Comparison of ENCODE assay signal across 24 cellular contexts in the genomic region with DNA sequence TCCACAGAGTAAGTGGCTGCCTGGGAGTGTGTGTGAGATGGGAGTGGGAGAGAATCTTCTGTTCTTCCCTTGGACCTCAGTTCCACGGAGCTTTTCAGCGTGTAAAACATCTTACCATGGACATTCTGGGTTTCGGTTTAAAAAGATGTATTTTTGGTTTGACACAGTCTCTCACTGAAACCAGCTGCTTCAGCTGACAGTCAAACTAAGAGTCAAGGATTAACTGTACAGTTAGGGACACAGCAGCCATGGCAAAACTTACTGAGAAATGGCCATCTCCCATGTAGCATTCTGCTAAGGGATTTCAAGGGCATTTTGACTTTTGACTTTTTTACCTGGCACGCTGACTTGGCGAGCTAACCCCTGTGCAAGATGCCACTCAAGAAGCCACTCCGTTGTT.
DNase-seq lines count a peak whose midpoint lies in the region; ATAC-seq and TF ChIP-seq lines count a peak whose summit lies in the region.
"Had no signal": no experiment of that assay in that cellular context is flagged by ENCODE, and none has a peak within 500 bp of the region (broad histone marks: within the 10 kb centered on the region; RNA-seq: fewer than 3 reads in every experiment).

No MANE protein-coding gene starts in this region.

- intact Hi-C loops in Caco-2 (cut with micrococcal nuclease; ENCODE audit: unreplicated experiment): no loop called here
- intact Hi-C loops in left lung (cut with DNase I): no loop called here

- DNase-seq in GM12865 (ENCODE audit: low read depth) (peak; percentile 23), NOMO-1 treated with DMSO at 0.1 percent for 48 hours (lab: John Stamatoyannopoulos, UW; ENCODE audit: unreplicated experiment) (no peak), Caco-2 (no peak), left lung (no peak)
- DNase-seq: BE2C; CD4-positive, CD25-positive, alpha-beta regulatory T cell; COR-L47; Kasumi-1; MG63; NCI-H1092; NCI-H1436 treated with DMSO at 0.1 percent for 48 hours; NCI-H2081; NCI-H510A; NCI-H774; PC-9; SIG-M5; T-cell had no signal

- BruUV-seq in Caco-2 (replicated peaks; lab: Mats Ljungman, UMichigan): no TSS peak

- no peaks in the 10 kb centered on the region for H3K27me3 ChIP-seq in Caco-2 (replicated peaks; ENCODE audit: control insufficient read depth, insufficient read depth, low read length)
- no peaks in the 10 kb centered on the region for H3K27me3 ChIP-seq in left lung
- H3K27me3 ChIP-seq: MG63 had no signal

- H3K36me3 ChIP-seq in Caco-2 (ENCODE audit: control insufficient read depth, insufficient read depth, low read length) (no peaks in the 10 kb centered on the region), left lung (no peaks in the 10 kb centered on the region)
- H3K36me3 ChIP-seq: BE2C, MG63 had no signal

- ATAC-seq in GM19035 (IDR thresholded peaks at IDR 0.05; ENCODE audit: unreplicated experiment): peak; percentile 29
- peak; percentile 34 for ATAC-seq in HG02798 (IDR thresholded peaks at IDR 0.05; ENCODE audit: poor library complexity, unreplicated experiment)
- peak; percentile 52 for ATAC-seq in activated T-helper 17 cell treated with anti-CD3 and anti-CD28 coated beads, Interleukin-2, amount 50 U/mL, for 72 hours (replicated peaks)
- no peak for ATAC-seq in GM21786 (IDR thresholded peaks at IDR 0.05; ENCODE audit: unreplicated experiment)
- ATAC-seq in left lung: no peak
- ATAC-seq: SK-N-SH treated with all-trans-retinoic acid at 6 μM for 48 hours, T-cell had no signal

- CTCF ChIA-PET in Caco-2 (lab: Charles Lee): no interaction called here

- H3K27me3 Mint-ChIP-seq in activated T-helper 17 cell treated with anti-CD3 and anti-CD28 coated beads, Interleukin-2, amount 50 U/mL, for 72 hours: peaks cover 4% of the 10 kb centered on the region
- H3K27me3 Mint-ChIP-seq in Caco-2 (ENCODE audit: insufficient read depth, unreplicated experiment): peaks cover 11% of the 10 kb centered on the region
- H3K27me3 Mint-ChIP-seq: IgD-negative memory B cell, T-cell had no signal

- POLR2A ChIA-PET in Caco-2 (lab: Charles Lee): no interaction called here

- peaks cover 23% of the 10 kb centered on the region for H3K4me1 Mint-ChIP-seq in activated T-helper 17 cell treated with anti-CD3 and anti-CD28 coated beads, Interleukin-2, amount 50 U/mL, for 72 hours
- no peaks in the 10 kb centered on the region for H3K4me1 Mint-ChIP-seq in Caco-2 (ENCODE audit: low read depth, unreplicated experiment)

- no peak overlapping the region for H3K27ac Mint-ChIP-seq in activated T-helper 17 cell treated with anti-CD3 and anti-CD28 coated beads, Interleukin-2, amount 50 U/mL, for 72 hours
- no peak overlapping the region for H3K27ac Mint-ChIP-seq in Caco-2 (ENCODE audit: unreplicated experiment)
- H3K27ac Mint-ChIP-seq: CD4-positive, CD25-positive, alpha-beta regulatory T cell; T-cell had no signal

- H3K4me3 ChIP-seq in GM12865 (ENCODE audit: low read depth, low read length) (no peak overlapping the region), Caco-2 (ENCODE audit: low read depth, low read length) (no peak overlapping the region), left lung (no peak overlapping the region)
- H3K4me3 ChIP-seq: MG63, PC-9 had no signal

- no peaks in the 10 kb centered on the region for H3K36me3 Mint-ChIP-seq in activated T-helper 17 cell treated with anti-CD3 and anti-CD28 coated beads, Interleukin-2, amount 50 U/mL, for 72 hours (ENCODE audit: low read depth)
- H3K36me3 Mint-ChIP-seq in Caco-2 (ENCODE audit: insufficient read depth, unreplicated experiment): no peaks in the 10 kb centered on the region
- H3K36me3 Mint-ChIP-seq: CD4-positive, CD25-positive, alpha-beta regulatory T cell; IgD-negative memory B cell; T-cell had no signal

- H3K9me3 Mint-ChIP-seq in activated T-helper 17 cell treated with anti-CD3 and anti-CD28 coated beads, Interleukin-2, amount 50 U/mL, for 72 hours: no peaks in the 10 kb centered on the region
- H3K9me3 Mint-ChIP-seq in Caco-2 (ENCODE audit: unreplicated experiment): no peaks in the 10 kb centered on the region
- H3K9me3 Mint-ChIP-seq: CD4-positive, CD25-positive, alpha-beta regulatory T cell; IgD-negative memory B cell; T-cell had no signal

- H3K9me3 ChIP-seq in Caco-2: no peaks in the 10 kb centered on the region
- H3K9me3 ChIP-seq in left lung: no peaks in the 10 kb centered on the region
- H3K9me3 ChIP-seq: BE2C, MG63 had no signal

- TF ChIP-seq CTCF in GM12865 (IDR thresholded peaks at IDR 0.05; ENCODE audit: insufficient read depth, low read depth, low read length, missing control alignments) (no peak), Caco-2 (IDR thresholded peaks at IDR 0.05; ENCODE audit: insufficient read depth in 1 of 2, low read depth in 1 of 2, low read length in 1 of 2, severe bottlenecking in 1 of 2, unreplicated experiment in 1 of 2) (no peak), left lung (IDR thresholded peaks at IDR 0.05) (no peak)

- H3K4me1 ChIP-seq in Caco-2 (no peaks in the 10 kb centered on the region), left lung (no peaks in the 10 kb centered on the region)
- H3K4me1 ChIP-seq: BE2C had no signal

- H3K4me3 Mint-ChIP-seq in activated T-helper 17 cell treated with anti-CD3 and anti-CD28 coated beads, Interleukin-2, amount 50 U/mL, for 72 hours: no peak overlapping the region
- H3K4me3 Mint-ChIP-seq in Caco-2 (ENCODE audit: unreplicated experiment): no peak overlapping the region
- H3K4me3 Mint-ChIP-seq: T-cell had no signal

- H3K27ac ChIP-seq in left lung: no peak overlapping the region
- H3K27ac ChIP-seq: PC-9, RWPE1 had no signal

Comparison
In these comparisons a context has a peak if more than half of its experiments do, and no peak if none do; other contexts are left out.
1. ATAC-seq: peak in GM19035 (single experiment), HG02798 (single experiment) and activated T-helper 17 cell treated with anti-CD3 and anti-CD28 coated beads, Interleukin-2, amount 50 U/mL, for 72 hours (single experiment); none in GM21786 (single experiment) and left lung (single experiment).